Comparison of ENCODE assay signal across 17 cellular contexts in genomic region chr7:157483515-157483914, GRCh38.
"Had no signal": no experiment of that assay in that cellular context is flagged by ENCODE, and none has a peak within 500 bp of the region (broad histone marks: within the 10 kb centered on the region; RNA-seq: fewer than 3 reads in every experiment).

No MANE protein-coding gene starts in this region.

- H3K9me3 Mint-ChIP-seq: activated CD4-positive, alpha-beta T cell treated with anti-CD3 and anti-CD28 coated beads, Interleukin-2, amount 10 ng/mL, durations not matched to agents 24 days and 14 days; activated naive CD8-positive, alpha-beta T cell treated with anti-CD3 and anti-CD28 coated beads for 36 hours; central memory CD8-positive, alpha-beta T cell; memory B cell; naive thymus-derived CD8-positive, alpha-beta T cell had no signal

- H3K4me2 ChIP-seq: SK-N-SH had no signal

- H3K36me3 Mint-ChIP-seq: activated naive CD8-positive, alpha-beta T cell treated with anti-CD3 and anti-CD28 coated beads for 36 hours; brain; memory B cell; naive thymus-derived CD8-positive, alpha-beta T cell; WTC11 had no signal

- H3K27ac ChIP-seq: epithelial cell of prostate, stomach, testis, upper lobe of right lung had no signal

- DNase-seq: activated CD4-positive, alpha-beta T cell treated with anti-CD3 and anti-CD28 coated beads, Interleukin-2, amount 10 ng/mL, durations not matched to agents 24 days and 14 days; activated naive CD8-positive, alpha-beta T cell treated with anti-CD3 and anti-CD28 coated beads for 36 hours; effector CD8-positive, alpha-beta T cell; foreskin melanocyte; left ventricle myocardium superior; naive thymus-derived CD8-positive, alpha-beta T cell; SK-N-SH; small intestine; stomach; testis; upper lobe of right lung had no signal

- H3K27ac Mint-ChIP-seq: activated naive CD8-positive, alpha-beta T cell treated with anti-CD3 and anti-CD28 coated beads for 36 hours; activated T-helper 1 cell treated with anti-CD3 and anti-CD28 coated beads, Interleukin-12 subunit alpha, Interleukin-12 subunit beta, Interleukin-2, Interleukin-4 antibody, amounts not matched to agents 30 ng/mL and 10 ng/mL and 1 ng/mL, durations not matched to agents 14 hours and 24 hours and 36 hours; memory B cell; WTC11 had no signal

- H3K4me3 ChIP-seq: stomach, testis, upper lobe of right lung had no signal

- ATAC-seq: left ventricle myocardium superior; naive thymus-derived CD8-positive, alpha-beta T cell; WTC11 had no signal

- H3K9ac ChIP-seq: SK-N-SH had no signal

- H3K4me1 Mint-ChIP-seq: activated naive CD8-positive, alpha-beta T cell treated with anti-CD3 and anti-CD28 coated beads for 36 hours; memory B cell; WTC11 had no signal

- H3K36me3 ChIP-seq: stomach, upper lobe of right lung had no signal

- H3K4me1 ChIP-seq: stomach, testis, upper lobe of right lung had no signal

- H3K4me3 Mint-ChIP-seq: activated CD4-positive, alpha-beta T cell treated with anti-CD3 and anti-CD28 coated beads, Interleukin-2, amount 10 ng/mL, durations not matched to agents 24 days and 14 days; activated naive CD8-positive, alpha-beta T cell treated with anti-CD3 and anti-CD28 coated beads for 36 hours; activated T-helper 1 cell treated with anti-CD3 and anti-CD28 coated beads, Interleukin-12 subunit alpha, Interleukin-12 subunit beta, Interleukin-2, Interleukin-4 antibody, amounts not matched to agents 30 ng/mL and 10 ng/mL and 1 ng/mL, durations not matched to agents 14 hours and 24 hours and 36 hours; brain; central memory CD8-positive, alpha-beta T cell; memory B cell; naive thymus-derived CD8-positive, alpha-beta T cell; WTC11 had no signal

- H3K27me3 Mint-ChIP-seq: activated naive CD8-positive, alpha-beta T cell treated with anti-CD3 and anti-CD28 coated beads for 36 hours; brain; central memory CD8-positive, alpha-beta T cell had no signal

- H3K27me3 ChIP-seq: testis, upper lobe of right lung had no signal

- H3K9me3 ChIP-seq: SK-N-SH, stomach, testis, upper lobe of right lung had no signal
